ENCODE assay signal across 10 cellular contexts in genomic region chr3:14532691-14533456, GRCh38. TPM values are rescaled to one million over a fixed set of nuclear protein-coding genes. Genes with fewer than 3 reads are reported as not detected.
DNase-seq lines count a peak whose midpoint lies in the region; ATAC-seq, FAIRE-seq and TF ChIP-seq lines count a peak whose summit lies in the region.
"Had no signal": no experiment of that assay in that cellular context is flagged by ENCODE, and none has a peak within 500 bp of the region (broad histone marks: within the 10 kb centered on the region; RNA-seq: fewer than 3 reads in every experiment).

No MANE protein-coding gene starts in this region.

- H3K4me2 ChIP-seq in K562 (ENCODE audit: insufficient read depth, low read length) (peak overlapping the region; percentile 27; the same call in 1 of the 2 replicates), keratinocyte (ENCODE audit: control insufficient read depth, extremely low read depth, insufficient read depth, low read depth, low read length) (peak overlapping the region; percentile 58)

- CTCF ChIA-PET in K562 (lab: Yijun Ruan, JAX; ENCODE audit: low intra/inter-chr PET ratio): no interaction called here

- dilution Hi-C loops in keratinocyte (cut with MboI; ENCODE audit: extremely low pct_ligation_motif_present, low sequenced_read_pairs): no loop called here

- H3K9ac ChIP-seq in K562 (ENCODE audit: insufficient read depth in 1 of 2, low read depth in 2 of 2, low read length in 2 of 2): no peak overlapping the region
- no peak overlapping the region for H3K9ac ChIP-seq in keratinocyte (ENCODE audit: control insufficient read depth, extremely low read depth, insufficient read depth, low read length)

- H3K27ac ChIP-seq in 22Rv1 (peak overlapping the region; percentile 43), K562 (ENCODE audit: extremely low read depth, low read depth, low read length) (no peak overlapping the region), keratinocyte (ENCODE audit: control insufficient read depth, insufficient read depth, low read length) (no peak overlapping the region)

- no peaks in the 10 kb centered on the region for H3K9me3 ChIP-seq in K562 (replicated peaks; ENCODE audit: control insufficient read depth, insufficient read depth, low read depth, low read length)
- no peaks in the 10 kb centered on the region for H3K9me3 ChIP-seq in keratinocyte (ENCODE audit: control insufficient read depth, low read depth, low read length)

- H3K27me3 ChIP-seq in K562 (ENCODE audit: control insufficient read depth in 2 of 2, insufficient read depth in 2 of 2, low read length in 2 of 2) (peaks cover 6 to 10% of the 10 kb centered on the region in 2 experiments; a peak in 2 of 5 replicates), keratinocyte (ENCODE audit: control insufficient read depth, extremely low read depth, insufficient read depth, low read length) (no peaks in the 10 kb centered on the region)

- FAIRE-seq in K562 (lab: Jason Lieb, UNC): peak; percentile 78
- peak; percentile 49 for FAIRE-seq in keratinocyte (lab: Jason Lieb, UNC)
- FAIRE-seq in GM12892 (lab: Jason Lieb, UNC): no peak

- no peaks in the 10 kb centered on the region for H3K36me3 ChIP-seq in K562 (ENCODE audit: control insufficient read depth, insufficient read depth, low read length)
- no peaks in the 10 kb centered on the region for H3K36me3 ChIP-seq in keratinocyte (ENCODE audit: control insufficient read depth in 2 of 2, extremely low read depth in 1 of 2, insufficient read depth in 2 of 2, low read length in 2 of 2)

- TF ChIP-seq RAD21 in K562 (CRISPR knock-in tag; conservative IDR thresholded peaks at IDR 0.05 in 1 of 2, IDR thresholded peaks at IDR 0.05 in 1 of 2): no peak

- TF ChIP-seq CTCF in 22Rv1 (IDR thresholded peaks at IDR 0.05) (no peak), K562 (IDR thresholded peaks at IDR 0.05 in 2 of 3, conservative IDR thresholded peaks at IDR 0.05 in 1 of 3; ENCODE audit: insufficient read depth in 2 of 3, low read depth in 1 of 3, low read length in 3 of 3) (no peak), keratinocyte (optimal IDR thresholded peaks at IDR 0.05 in 1 of 3, IDR thresholded peaks at IDR 0.05 in 1 of 3, conservative IDR thresholded peaks at IDR 0.05 in 1 of 3; ENCODE audit: extremely low read depth in 1 of 3, insufficient read depth in 2 of 3, low read length in 3 of 3) (no peak)

- DNase-seq in HT1080 (ENCODE audit: low read depth) (peak; percentile 53), K562 (ENCODE audit: extremely low read depth in 1 of 4, low spot score in 3 of 4) (peak; percentile 80 to 89 (median 84)), keratinocyte (ENCODE audit: low read depth, low spot score) (no peak), OCI-M1 (lab: John Stamatoyannopoulos, UW) (no peak), GM12892 (ENCODE audit: insufficient read length) (no peak), ACHN (no peak), NCI-H526 treated with DMSO at 0.1 percent for 48 hours (lab: John Stamatoyannopoulos, UW) (no peak)
- DNase-seq: activated naive CD8-positive, alpha-beta T cell treated with anti-CD3 and anti-CD28 coated beads, Interleukin-2, amount 50 U/mL, for 24 hours; CD4-positive, alpha-beta memory T cell had no signal

- TF ChIP-seq EP300 in K562 (IDR thresholded peaks at IDR 0.05; ENCODE audit: low read length): no peak

- H3K79me2 ChIP-seq in K562 (ENCODE audit: control insufficient read depth, insufficient read depth, low read length) (no peaks in the 10 kb centered on the region), keratinocyte (ENCODE audit: control insufficient read depth, insufficient read depth, low read length) (no peaks in the 10 kb centered on the region)

- H3K4me3 ChIP-seq in K562 (no peak overlapping the region), keratinocyte (ENCODE audit: control insufficient read depth in 2 of 3, extremely low read depth in 1 of 3, insufficient read depth in 2 of 3, low read depth in 1 of 3, low read length in 3 of 3) (no peak overlapping the region)

- 29% methylated on average over 20 of the region's 20 CpGs for WGBS in K562 (ENCODE audit: insufficient coverage, low coverage, missing lambda C conversion rate)

- peak; percentile 100 for ATAC-seq in K562
- ATAC-seq: activated naive CD8-positive, alpha-beta T cell treated with anti-CD3 and anti-CD28 coated beads, Interleukin-2, amount 50 U/mL, for 24 hours had no signal

- POLR2A ChIA-PET in K562 (lab: Yijun Ruan, JAX): interaction anchor here (0.6 to 2.2 kb wide), 3 partner anchors 14 to 47 kb away, joined by 3 to 6 read pairs (median 3); no protein-coding TSS in a partner anchor

- BruUV-seq in K562 (replicated peaks; lab: Mats Ljungman, UMichigan): no TSS peak

- no peak for TF ChIP-seq POLR2A in K562 (conservative IDR thresholded peaks at IDR 0.05)
- TF ChIP-seq POLR2A in GM12892 (IDR thresholded peaks at IDR 0.05; ENCODE audit: low read depth, low read length): no peak

- no peaks in the 10 kb centered on the region for H3K9me1 ChIP-seq in K562 (ENCODE audit: control insufficient read depth, insufficient read depth, low read length)
- no peaks in the 10 kb centered on the region for H3K9me1 ChIP-seq in keratinocyte (ENCODE audit: control insufficient read depth, extremely low read depth, insufficient read depth, low read length)

- no peaks in the 10 kb centered on the region for H4K20me1 ChIP-seq in K562 (replicated peaks; ENCODE audit: control insufficient read depth, insufficient read depth, low read length)
- no peaks in the 10 kb centered on the region for H4K20me1 ChIP-seq in keratinocyte (ENCODE audit: control insufficient read depth, extremely low read depth, insufficient read depth, low read length)

- peaks cover 11 to 19% of the 10 kb centered on the region in 2 experiments for H3K4me1 ChIP-seq in K562 (replicated peaks in 1 of 2; ENCODE audit: control insufficient read depth in 2 of 2, insufficient read depth in 2 of 2, low read length in 2 of 2)
- H3K4me1 ChIP-seq in keratinocyte (ENCODE audit: control insufficient read depth, extremely low read depth, insufficient read depth, low read length): peaks cover 21% of the 10 kb centered on the region

- in situ Hi-C loops in K562 (cut with MboI): no loop called here
- in situ Hi-C loops in ACHN (cut with HindIII; ENCODE audit: low pct_ligation_motif_present, low pct_unique_long_range_greater_than_20kb, low sequenced_read_pairs): no loop called here

- intact Hi-C loops in K562 (cut with micrococcal nuclease): no loop called here

- peak overlapping the region; percentile 75 for H2AFZ ChIP-seq in K562 (ENCODE audit: low read depth, low read length)
- H2AFZ ChIP-seq in keratinocyte (ENCODE audit: control insufficient read depth, low read length): peak overlapping the region; percentile 54

TF ChIP-seq in K562, 482 proteins besides CTCF, POLR2A, EP300 and RAD21 (continues in another document):
- TF ChIP-seq BRF2 (IDR thresholded peaks at IDR 0.05; ENCODE audit: borderline replicate concordance, insufficient read depth, insufficient read length) (no peak), MECOM (CRISPR knock-in tag; IDR thresholded peaks at IDR 0.05) (no peak), MAZ (CRISPR knock-in tag; conservative IDR thresholded peaks at IDR 0.05 in 1 of 2, IDR thresholded peaks at IDR 0.05 in 1 of 2) (peak; percentile 31 to 68; a peak in 2 of 4 replicates), KLF6 (CRISPR knock-in tag; IDR thresholded peaks at IDR 0.05; ENCODE audit: borderline replicate concordance) (peak; percentile 34; the same call in 1 of the 2 replicates), HEY1 (CRISPR knock-in tag; IDR thresholded peaks at IDR 0.05; ENCODE audit: borderline replicate concordance) (no peak), MXI1 (IDR thresholded peaks at IDR 0.05; ENCODE audit: low read depth, low read length) (no peak)

RNA-seq across cellular contexts. Expression of gene GRIP2, which starts 7.3 kb away (rescaled TPM):
- 0.07 TPM in 1 of 2 replicates, not detected in the other for total RNA-seq in HT1080 (2014; rRNA removed; shearing (Covaris generic))
- not detected in 2 replicates for polyA plus RNA-seq in HT1080 (2015; cell fraction: cytosol; rRNA removed)
- not detected in 2 replicates for polyA plus RNA-seq in HT1080 (2015; cell fraction: nucleus; rRNA removed)
- total RNA-seq in K562 (2011; cell fraction: chromatin; rRNA removed; ENCODE audit: low replicate concordance): not detected in 2 replicates
- total RNA-seq in K562 (2011; cell fraction: nucleolus; rRNA removed): under 0.01 TPM in 1 of 2 replicates, not detected in the other
- total RNA-seq in K562 (2011; cell fraction: nucleoplasm; rRNA removed): 0.07 TPM in 1 of 2 replicates, not detected in the other
- not detected in 2 replicates for total RNA-seq in K562 (2014; rRNA removed)
- total RNA-seq in K562 (2014; rRNA removed; fragmentation: Illumina TruSeq; extraction: Trizol): not detected in 2 replicates
- not detected in 2 replicates for total RNA-seq in K562 (2015; rRNA removed; fragmentation: Illumina TruSeq; extraction: Trizol)
- total RNA-seq in K562 (2021): not detected in 2 replicates
- polyA plus RNA-seq in K562 (2011; rRNA removed): not detected in 2 replicates
- 0.04 TPM in 1 of 2 replicates, not detected in the other for polyA plus RNA-seq in K562 (2011; cell fraction: cytosol; rRNA removed)
- polyA plus RNA-seq in K562 (2011; cell fraction: nucleus; rRNA removed): 0.03 and 0.06 TPM in 2 replicates
- 0.04 and 0.06 TPM in 2 replicates for polyA plus RNA-seq in K562 (2012)
- not detected in 2 replicates for polyA plus RNA-seq in K562 (2014; fragmentation: Illumina TruSeq; extraction: Trizol)
- polyA plus RNA-seq in K562 (2014; fragmentation: Nextera tagmentation; extraction: Ambion mirVana): under 1 TPM; 0.01 TPM
- polyA plus RNA-seq in K562 (2014; rRNA removed): 0.03 TPM in 1 of 2 replicates, not detected in the other
- not detected in 2 replicates for polyA minus RNA-seq in K562 (2011; rRNA and poly(A)+ RNA removed)
- not detected in 2 replicates for polyA minus RNA-seq in K562 (2011; cell fraction: cytosol; rRNA and poly(A)+ RNA removed)
- not detected in 2 replicates for polyA minus RNA-seq in K562 (2011; cell fraction: nucleus; rRNA and poly(A)+ RNA removed)
- polyA plus RNA-seq in keratinocyte: 0.01 to 0.09 TPM (median 0.01 TPM) in 3 replicates
- 0.06 TPM for polyA plus RNA-seq in keratinocyte (2011; ENCODE audit: low read depth)
- 0.04 and 0.06 TPM in 2 replicates for polyA plus RNA-seq in keratinocyte (2011; cell fraction: cytosol; rRNA removed)
- 0.18 and 0.29 TPM in 2 replicates for polyA plus RNA-seq in keratinocyte (2011; cell fraction: nucleus; rRNA removed)
- 0.07 TPM in 1 of 2 replicates, not detected in the other for polyA plus RNA-seq in keratinocyte (2012; ENCODE audit: low replicate concordance)
- 0.13 to 1.7 TPM in 2 of 3 replicates, not detected in the other for polyA minus RNA-seq in keratinocyte
- not detected for polyA minus RNA-seq in keratinocyte (2011; cell fraction: cytosol; rRNA and poly(A)+ RNA removed)
- 0.42 TPM in 1 of 2 replicates, not detected in the other for polyA minus RNA-seq in keratinocyte (2011; cell fraction: nucleus; rRNA and poly(A)+ RNA removed)
- polyA plus RNA-seq in GM12892 (2012; ENCODE audit: missing spikeins): not detected
- total RNA-seq: CD4-positive, alpha-beta memory T cell had no signal
- polyA plus RNA-seq: CD4-positive, alpha-beta memory T cell had no signal

Comparison
In these comparisons a context has a peak if more than half of its experiments do, and no peak if none do; other contexts are left out.
1. DNase-seq: peak in HT1080 (single experiment) and K562 (4 of 4); none in keratinocyte (single experiment), OCI-M1 (single experiment), GM12892 (single experiment), ACHN (single experiment) and NCI-H526 treated with DMSO at 0.1 percent for 48 hours (single experiment).